In genomic region chr9:90843530-90843929, GRCh38 we compare ENCODE assay signal across 1 cellular context.
TF ChIP-seq lines count a peak whose summit lies in the region.

No MANE protein-coding gene starts in this region.

TF ChIP-seq in GM12878, 131 proteins besides CTCF, POLR2A, EP300 and RAD21 (continued from another document):
- TF ChIP-seq TCF7 (IDR thresholded peaks at IDR 0.05; ENCODE audit: borderline replicate concordance) (no peak), KAT2A (conservative IDR thresholded peaks at IDR 0.05; ENCODE audit: control insufficient read depth, low read depth, low read length) (no peak), SKIL (IDR thresholded peaks at IDR 0.05; ENCODE audit: low read depth, poor library complexity, severe bottlenecking) (no peak), REST (IDR thresholded peaks at IDR 0.05; ENCODE audit: low read depth, low read length) (no peak), JUNB (IDR thresholded peaks at IDR 0.05) (no peak), ZBTB33 (IDR thresholded peaks at IDR 0.05) (no peak), RB1 (IDR thresholded peaks at IDR 0.05; ENCODE audit: borderline replicate concordance) (no peak), FOXK2 (IDR thresholded peaks at IDR 0.05) (no peak), NKRF (conservative IDR thresholded peaks at IDR 0.05) (no peak), E4F1 (IDR thresholded peaks at IDR 0.05; ENCODE audit: borderline replicate concordance, partially characterized antibody) (no peak)
TF ChIP-seq in GM12878: peak in this region for 0.
